In genomic region chr18:59268722-59269562, GRCh38 we compare ENCODE assay signal across 8 cellular contexts. TPM values are rescaled to one million over a fixed set of nuclear protein-coding genes. Genes with fewer than 3 reads are reported as not detected.
DNase-seq lines count a peak whose midpoint lies in the region; ATAC-seq and TF ChIP-seq lines count a peak whose summit lies in the region.

No MANE protein-coding gene starts in this region.

- peaks cover 8% of the 10 kb centered on the region for H3K4me1 Mint-ChIP-seq in HFFc6 (ENCODE audit: low read depth)

- H2BK5ac ChIP-seq in mesendoderm (ENCODE audit: low read length) = no peak overlapping the region

- peak overlapping the region; percentile 49 to 82 (median 67) for H3K4me2 ChIP-seq in BLaER1 treated with 17β-estradiol and CSF1 and Interleukin-3, amounts not matched to agents 10 nM and 100 nM
- H3K4me2 ChIP-seq in mesendoderm (ENCODE audit: low read length) = peak overlapping the region; percentile 86

- 2 to 3% methylated on average over 18 to 76 of the region's 90 CpGs for WGBS in body of pancreas, 2 donors
- WGBS in mesendoderm (ENCODE audit: extremely low coverage, insufficient coverage, low lambda C conversion rate) = no CpG with 5 or more reads among the region's 90 CpGs
- 3 to 5% methylated on average over 65 to 86 of the region's 90 CpGs for WGBS in tibial nerve, 2 donors

- peak; percentile 60 for DNase-seq in NCI-H345 (lab: John Stamatoyannopoulos, UW)
- peak; percentile 23 to 61 (median 40) for DNase-seq in body of pancreas
- peak; percentile 90 for DNase-seq in mesendoderm
- no peak for DNase-seq in tibial nerve (ENCODE audit: low spot score in 2 of 2)
- DNase-seq in WERI-Rb-1 = no peak
- DNase-seq in HFFc6 = no peak

- H2BK120ac ChIP-seq in mesendoderm (ENCODE audit: low read depth, low read length) = no peak overlapping the region

- no peak for TF ChIP-seq POLR2A in body of pancreas (IDR thresholded peaks at IDR 0.05)
- TF ChIP-seq POLR2A in tibial nerve (IDR thresholded peaks at IDR 0.05) = no peak

- H3K23ac ChIP-seq in mesendoderm (ENCODE audit: low read length) = peak overlapping the region; percentile 86

- peaks cover 100% of the 10 kb centered on the region in 11 experiments for H3K27me3 ChIP-seq in BLaER1 treated with 17β-estradiol and CSF1 and Interleukin-3, amounts not matched to agents 10 nM and 100 nM
- H3K27me3 ChIP-seq in body of pancreas = peaks cover 0 to 73% of the 10 kb centered on the region in 2 donors
- peaks cover 74% of the 10 kb centered on the region for H3K27me3 ChIP-seq in mesendoderm (ENCODE audit: insufficient read depth, low read length, poor library complexity)
- H3K27me3 ChIP-seq in tibial nerve = peaks cover 0 to 98% of the 10 kb centered on the region in 2 donors
- no peaks in the 10 kb centered on the region for H3K27me3 ChIP-seq in WERI-Rb-1 (ENCODE audit: insufficient read depth, low read depth, severe bottlenecking)

- H2BK15ac ChIP-seq in mesendoderm (replicated peaks; ENCODE audit: low read depth) = no peak overlapping the region

- H4K5ac ChIP-seq in mesendoderm (ENCODE audit: low read length) = no peak overlapping the region

- no peak overlapping the region for H3K4me3 Mint-ChIP-seq in HFFc6

- intact Hi-C loops in body of pancreas (cut with DNase I) = no loop called here

- H3K4ac ChIP-seq in mesendoderm (ENCODE audit: low read depth, low read length) = no peak overlapping the region

- no peak overlapping the region for H4K8ac ChIP-seq in mesendoderm (ENCODE audit: low read depth, low read length)

- H3K9ac ChIP-seq in BLaER1 treated with 17β-estradiol and CSF1 and Interleukin-3, amounts not matched to agents 10 nM and 100 nM = peak overlapping the region in 2 of 11 experiments; percentile 15 to 35; a peak in 2 of 22 replicates
- peak overlapping the region; percentile 66 for H3K9ac ChIP-seq in mesendoderm (ENCODE audit: low read length)

- H3K36me3 Mint-ChIP-seq in HFFc6 (ENCODE audit: low read depth) = no peaks in the 10 kb centered on the region

- peak overlapping the region; percentile 41 to 66 (median 50) for H3K4me3 ChIP-seq in BLaER1 treated with 17β-estradiol and CSF1 and Interleukin-3, amounts not matched to agents 10 nM and 100 nM
- H3K4me3 ChIP-seq in body of pancreas (no peak overlapping the region), mesendoderm (ENCODE audit: low read length) (peak overlapping the region; percentile 54), tibial nerve (peak overlapping the region in 1 of 4 donors; percentile 16), WERI-Rb-1 (ENCODE audit: low read depth, low read length) (no peak overlapping the region)

- H3K36me3 ChIP-seq in BLaER1 treated with 17β-estradiol and CSF1 and Interleukin-3, amounts not matched to agents 10 nM and 100 nM = no peaks in the 10 kb centered on the region
- H3K36me3 ChIP-seq in body of pancreas (replicated peaks in 1 of 2; ENCODE audit: insufficient read depth in 1 of 2, low read depth in 2 of 2) (no peaks in the 10 kb centered on the region), mesendoderm (ENCODE audit: control insufficient read depth, insufficient read depth, low read length) (no peaks in the 10 kb centered on the region), tibial nerve (no peaks in the 10 kb centered on the region), WERI-Rb-1 (peaks cover 64% of the 10 kb centered on the region)

- no peak for TF ChIP-seq EP300 in tibial nerve (IDR thresholded peaks at IDR 0.05)

- no peaks in the 10 kb centered on the region; the same call in 1 of the 2 replicates for H3K9me3 Mint-ChIP-seq in HFFc6

- no peaks in the 10 kb centered on the region for H3K79me2 ChIP-seq in mesendoderm (ENCODE audit: control insufficient read depth, insufficient read depth, low read length)

- H3K27ac Mint-ChIP-seq in HFFc6 = no peak overlapping the region

- H3K79me1 ChIP-seq in mesendoderm (ENCODE audit: low read length) = no peaks in the 10 kb centered on the region

- peaks cover 0 to 9% (median 5%) of the 10 kb centered on the region in 10 experiments; a peak in 5 of 20 replicates for H3K4me1 ChIP-seq in BLaER1 treated with 17β-estradiol and CSF1 and Interleukin-3, amounts not matched to agents 10 nM and 100 nM
- H3K4me1 ChIP-seq in body of pancreas = peaks cover 37% of the 10 kb centered on the region
- H3K4me1 ChIP-seq in mesendoderm (ENCODE audit: control insufficient read depth, low read depth, low read length) = peaks cover 3% of the 10 kb centered on the region
- peaks cover 0 to 64% (median 14%) of the 10 kb centered on the region in 4 donors for H3K4me1 ChIP-seq in tibial nerve

- no peak overlapping the region for H2AK5ac ChIP-seq in mesendoderm (ENCODE audit: low read length)

- H3K56ac ChIP-seq in mesendoderm (ENCODE audit: low read length) = peak overlapping the region; percentile 89

- peaks cover 59 to 94% (median 72%) of the 10 kb centered on the region in 11 experiments for H3K9me3 ChIP-seq in BLaER1 treated with 17β-estradiol and CSF1 and Interleukin-3, amounts not matched to agents 10 nM and 100 nM (replicated peaks in 1 of 11)
- no peaks in the 10 kb centered on the region for H3K9me3 ChIP-seq in body of pancreas
- no peaks in the 10 kb centered on the region for H3K9me3 ChIP-seq in tibial nerve
- peaks cover 5% of the 10 kb centered on the region for H3K9me3 ChIP-seq in WERI-Rb-1 (ENCODE audit: severe bottlenecking)

- H3K27me3 Mint-ChIP-seq in HFFc6 (ENCODE audit: insufficient read depth) = peaks cover 66% of the 10 kb centered on the region

- no peak overlapping the region for H3K27ac ChIP-seq in BLaER1 treated with 17β-estradiol and CSF1 and Interleukin-3, amounts not matched to agents 10 nM and 100 nM
- no peak overlapping the region for H3K27ac ChIP-seq in body of pancreas
- H3K27ac ChIP-seq in mesendoderm (ENCODE audit: low read depth, low read length) = no peak overlapping the region
- H3K27ac ChIP-seq in tibial nerve = no peak overlapping the region
- H3K27ac ChIP-seq in WERI-Rb-1 = no peak overlapping the region

- peak in 3 of 7 experiments; percentile 12 to 51 (median 21) for TF ChIP-seq CTCF in body of pancreas (IDR thresholded peaks at IDR 0.05)
- no peak for TF ChIP-seq CTCF in tibial nerve (IDR thresholded peaks at IDR 0.05)
- TF ChIP-seq CTCF in WERI-Rb-1 (IDR thresholded peaks at IDR 0.05; ENCODE audit: low read depth, low read length) = no peak
- no peak for TF ChIP-seq CTCF in HFFc6 (IDR thresholded peaks at IDR 0.05)

- peak; percentile 42 for ATAC-seq in GM19463 (IDR thresholded peaks at IDR 0.05; ENCODE audit: unreplicated experiment)
- peak; percentile 55 for ATAC-seq in body of pancreas

- no peak overlapping the region for H3K18ac ChIP-seq in mesendoderm (ENCODE audit: low read length)

- peaks cover 0 to 7% (median 0%) of the 10 kb centered on the region in 11 experiments; a peak in 3 of 22 replicates for H4K20me1 ChIP-seq in BLaER1 treated with 17β-estradiol and CSF1 and Interleukin-3, amounts not matched to agents 10 nM and 100 nM

RNA-seq across cellular contexts. Expression of gene RAX, which starts 4.3 kb away (rescaled TPM):
- total RNA-seq in body of pancreas (not detected), tibial nerve (not detected)
- polyA plus RNA-seq in mesendoderm (2013, experiment 1 of 2) = 0.06 TPM
- 0.04 TPM for polyA plus RNA-seq in mesendoderm (2013, experiment 2 of 2)
- total RNA-seq in HFFc6 (2021; fragmentation: NEBNext Ultra II Directional; extraction: Animal tissue kit (Norgen Biotek cat#: 25700)) = not detected

RNA-seq across cellular contexts. Expression of gene GRP, which starts 49.0 kb away (rescaled TPM):
- total RNA-seq in body of pancreas = 1 to 10 TPM in 1 of 2 donors, not detected in 1; 5.2 TPM
- 8.6 TPM for polyA plus RNA-seq in mesendoderm (2013, experiment 1 of 2)
- 7.3 TPM for polyA plus RNA-seq in mesendoderm (2013, experiment 2 of 2)
- total RNA-seq in tibial nerve = not detected
- not detected for total RNA-seq in HFFc6 (2021; fragmentation: NEBNext Ultra II Directional; extraction: Animal tissue kit (Norgen Biotek cat#: 25700))

RNA-seq across cellular contexts. Expression of gene CPLX4, which starts 49.5 kb away (rescaled TPM):
- total RNA-seq in body of pancreas (not detected), tibial nerve (not detected)
- not detected for polyA plus RNA-seq in mesendoderm (2013, experiment 1 of 2)
- polyA plus RNA-seq in mesendoderm (2013, experiment 2 of 2) = not detected
- total RNA-seq in HFFc6 (2021; fragmentation: NEBNext Ultra II Directional; extraction: Animal tissue kit (Norgen Biotek cat#: 25700)) = not detected

Comparison
In these comparisons a context has a peak if more than half of its experiments do, and no peak if none do; other contexts are left out.
1. H3K4me3 ChIP-seq: peak in BLaER1 treated with 17β-estradiol and CSF1 and Interleukin-3, amounts not matched to agents 10 nM and 100 nM (10 of 10) and mesendoderm (single experiment); none in body of pancreas (0 of 2) and WERI-Rb-1 (single experiment).
2. DNase-seq: peak in NCI-H345 (single experiment), body of pancreas (4 of 4) and mesendoderm (single experiment); none in tibial nerve (0 of 2), WERI-Rb-1 (single experiment) and HFFc6 (single experiment).